8 cellular contexts compared by ENCODE assay signal in the genomic region with DNA sequence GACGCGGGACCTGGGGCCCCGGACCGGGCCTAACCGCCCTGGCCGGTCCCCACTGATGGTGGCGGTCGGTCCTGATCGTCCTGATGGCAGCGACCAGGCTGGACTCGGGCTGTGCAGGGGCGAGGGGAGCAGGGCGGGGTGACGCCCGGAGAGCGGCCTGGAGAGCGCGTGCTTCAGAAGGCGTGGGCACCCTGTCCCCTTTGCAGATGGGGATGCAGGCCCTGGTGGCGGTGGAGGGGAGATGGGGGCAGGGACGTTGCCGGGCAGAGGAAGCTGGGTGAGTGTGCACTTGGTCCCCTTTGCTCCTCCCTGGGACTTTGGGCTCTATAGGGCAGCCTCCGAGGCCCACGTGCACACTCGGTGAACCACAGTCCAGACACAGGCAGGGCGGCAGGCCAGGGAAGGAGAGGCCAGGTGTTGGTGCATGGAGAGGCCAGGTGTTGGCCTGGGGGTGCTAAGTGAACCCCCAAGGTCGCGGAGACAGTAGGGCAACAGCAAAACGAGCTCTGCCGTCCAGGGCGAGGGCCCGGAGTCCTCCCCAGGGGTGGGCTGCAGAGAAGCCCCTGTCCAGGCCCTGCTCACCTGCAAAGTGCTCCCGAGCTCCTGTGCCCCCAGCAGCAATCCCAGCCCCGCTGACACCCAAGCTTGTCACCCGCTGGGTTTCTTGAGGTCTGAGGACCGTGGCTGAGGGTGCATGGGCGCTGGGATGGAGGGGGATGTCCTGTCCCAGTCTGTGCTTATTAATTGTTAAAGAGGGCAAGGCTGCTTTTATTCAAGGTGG. TPM values are rescaled to one million over a fixed set of nuclear protein-coding genes. Genes with fewer than 3 reads are reported as not detected.
DNase-seq lines count a peak whose midpoint lies in the region; TF ChIP-seq lines count a peak whose summit lies in the region.

No MANE protein-coding gene starts in this region.

- no peak overlapping the region for H3K23ac ChIP-seq in trophoblast cell (ENCODE audit: low read length)

- peak overlapping the region; percentile 45 for H2BK120ac ChIP-seq in trophoblast cell (ENCODE audit: insufficient read depth, low read length, poor library complexity)

- H4K91ac ChIP-seq in trophoblast cell (ENCODE audit: low read depth, low read length) = peak overlapping the region; percentile 87

- peak overlapping the region; percentile 71 for H3K14ac ChIP-seq in trophoblast cell (ENCODE audit: low read length)

- H3K9me2 ChIP-seq in MM.1S (replicated peaks; ENCODE audit: insufficient read depth, low read length) = no peaks in the 10 kb centered on the region

- H3K9me3 ChIP-seq in MM.1S (replicated peaks; ENCODE audit: insufficient read depth, low read length) = no peaks in the 10 kb centered on the region
- no peaks in the 10 kb centered on the region for H3K9me3 ChIP-seq in trophoblast cell (ENCODE audit: insufficient read depth, low read depth, low read length)

- H2AFZ ChIP-seq in MM.1S (ENCODE audit: low read length) (peak overlapping the region; percentile 74), trophoblast cell (ENCODE audit: insufficient read depth, low read length, poor library complexity) (peak overlapping the region; percentile 55)

- H3K79me1 ChIP-seq in trophoblast cell (ENCODE audit: low read length) = peaks cover 6% of the 10 kb centered on the region

- H3K4me3 ChIP-seq in MM.1S (ENCODE audit: low read length) (peak overlapping the region; percentile 51; the same call in 1 of the 2 replicates), foreskin fibroblast (ENCODE audit: low read depth in 1 of 2, low read length in 2 of 2) (peak overlapping the region; percentile 62 to 67), trophoblast cell (ENCODE audit: low read depth, low read length) (peak overlapping the region; percentile 2)

- H3K9ac ChIP-seq in MM.1S (ENCODE audit: low read length) (no peak overlapping the region), trophoblast cell (ENCODE audit: low read length) (peak overlapping the region; percentile 70)

- H3K27ac ChIP-seq in MM.1S (ENCODE audit: low read length) = no peak overlapping the region
- H3K27ac ChIP-seq in trophoblast cell (ENCODE audit: low read depth, low read length) = peak overlapping the region; percentile 86

- H4K8ac ChIP-seq in trophoblast cell (ENCODE audit: low read depth, low read length) = peak overlapping the region; percentile 97

- DNase-seq in activated CD4-positive, alpha-beta T cell treated with anti-CD3 and anti-CD28 coated beads for 1 hour = peak; percentile 26
- DNase-seq in activated CD4-positive, alpha-beta T cell treated with anti-CD3 and anti-CD28 coated beads for 4 hours = no peak
- DNase-seq in MM.1S (no peak), activated T-cell treated with anti-CD3 and anti-CD28 coated beads for 4 hours (peak; percentile 8), foreskin fibroblast (peak in 1 of 2 donors; percentile 52), trophoblast cell (no peak), NCI-H2029 (lab: John Stamatoyannopoulos, UW) (no peak), SHP77 (lab: John Stamatoyannopoulos, UW) (no peak)

- no peaks in the 10 kb centered on the region for H3K36me3 ChIP-seq in MM.1S (replicated peaks; ENCODE audit: insufficient read depth, low read length)
- no peaks in the 10 kb centered on the region for H3K36me3 ChIP-seq in trophoblast cell (ENCODE audit: control insufficient read depth in 1 of 2, insufficient read depth in 2 of 2, low read length in 2 of 2)

- H3F3A ChIP-seq in MM.1S (ENCODE audit: insufficient read depth, low read length) = no peaks in the 10 kb centered on the region

- peak overlapping the region; percentile 96 for H4K12ac ChIP-seq in trophoblast cell (ENCODE audit: low read depth, low read length)

- H3K27me3 ChIP-seq in MM.1S (replicated peaks; ENCODE audit: insufficient read depth, low read length) (no peaks in the 10 kb centered on the region; the same call in 1 of the 2 replicates), trophoblast cell (ENCODE audit: insufficient read depth, low read length) (no peaks in the 10 kb centered on the region)

- H2BK5ac ChIP-seq in trophoblast cell (ENCODE audit: low read depth, low read length, poor library complexity) = peak overlapping the region; percentile 14

- H3K4me2 ChIP-seq in MM.1S (ENCODE audit: low read depth, low read length) = peak overlapping the region; percentile 41; the same call in 1 of the 2 replicates
- H3K4me2 ChIP-seq in trophoblast cell (ENCODE audit: low read length) = peak overlapping the region; percentile 63

- H3K79me2 ChIP-seq in MM.1S (ENCODE audit: low read length) (no peaks in the 10 kb centered on the region), trophoblast cell (ENCODE audit: control insufficient read depth, insufficient read depth, low read length, poor library complexity) (peaks cover 3% of the 10 kb centered on the region)

- peak overlapping the region; percentile 52 for H3K18ac ChIP-seq in trophoblast cell (ENCODE audit: low read length)

- TF ChIP-seq CTCF in MM.1S (IDR thresholded peaks at IDR 0.05; ENCODE audit: low read length) (no peak), foreskin fibroblast (IDR thresholded peaks at IDR 0.05; ENCODE audit: low read depth, low read length) (no peak)

- WGBS in trophoblast cell (ENCODE audit: extremely low coverage, insufficient coverage, insufficient read length) = no CpG with 5 or more reads among the region's 37 CpGs

- H3K4me1 ChIP-seq in MM.1S (ENCODE audit: low read length) (no peaks in the 10 kb centered on the region), trophoblast cell (ENCODE audit: control insufficient read depth in 1 of 2, insufficient read depth in 2 of 2, low read length in 2 of 2) (peaks cover 5 to 6% of the 10 kb centered on the region in 2 experiments)

- no peaks in the 10 kb centered on the region for H4K20me1 ChIP-seq in MM.1S (ENCODE audit: insufficient read depth, low read length)

- no peak overlapping the region for H2BK12ac ChIP-seq in trophoblast cell (ENCODE audit: low read length)

- H2AK5ac ChIP-seq in trophoblast cell (ENCODE audit: low read length) = peak overlapping the region; percentile 80

- peak overlapping the region; percentile 56 for H3K4ac ChIP-seq in trophoblast cell (ENCODE audit: low read depth, low read length)

RNA-seq across cellular contexts. Expression of a gene that starts 42.3 kb away (rescaled TPM):
- 0.24 and 0.33 TPM in 2 replicates for polyA plus RNA-seq in trophoblast cell (2013)

Comparison
In these comparisons a context has a peak if more than half of its experiments do, and no peak if none do; other contexts are left out.
1. DNase-seq: peak in activated CD4-positive, alpha-beta T cell treated with anti-CD3 and anti-CD28 coated beads for 1 hour (single experiment) and activated T-cell treated with anti-CD3 and anti-CD28 coated beads for 4 hours (single experiment); none in activated CD4-positive, alpha-beta T cell treated with anti-CD3 and anti-CD28 coated beads for 4 hours (0 of 2), MM.1S (single experiment), trophoblast cell (0 of 2), NCI-H2029 (single experiment) and SHP77 (0 of 2).
2. H3K4me3 ChIP-seq: peak in every context shown above with its lines; median percentile 64 in foreskin fibroblast; 51 in MM.1S; 2 in trophoblast cell.